Comparison of ENCODE assay signal across 8 cellular contexts in genomic region chr1:85894651-85895050, GRCh38.
DNase-seq lines count a peak whose midpoint lies in the region; ATAC-seq, FAIRE-seq and TF ChIP-seq lines count a peak whose summit lies in the region.

No MANE protein-coding gene starts in this region.

- no TSS peak for BruUV-seq in Panc1 (replicated peaks; lab: Mats Ljungman, UMichigan)

- H3K4me3 ChIP-seq in Panc1 (ENCODE audit: low read depth in 2 of 2, low read length in 2 of 2) (no peak overlapping the region), smooth muscle cell (no peak overlapping the region)

- no peaks in the 10 kb centered on the region for H3K79me2 ChIP-seq in smooth muscle cell (ENCODE audit: low read depth)

- H3K4me2 ChIP-seq in smooth muscle cell: no peak overlapping the region

- H4K20me1 ChIP-seq in smooth muscle cell (ENCODE audit: low read depth): no peaks in the 10 kb centered on the region

- intact Hi-C loops in Panc1 (cut with micrococcal nuclease; ENCODE audit: unreplicated experiment): loop anchor here (2.0 to 10.0 kb wide), 2 partner anchors 124 to 360 kb away; no protein-coding TSS in a partner anchor

- POLR2A ChIA-PET in Panc1 (lab: Charles Lee): interaction anchor here (0.7 kb wide), 1 partner anchor 113 kb away, joined by 3 read pairs; no protein-coding TSS in a partner anchor

- H3K27me3 ChIP-seq in Panc1 (ENCODE audit: control insufficient read depth, insufficient read depth, low read length) (no peaks in the 10 kb centered on the region), smooth muscle cell (ENCODE audit: low read depth) (no peaks in the 10 kb centered on the region)

- FAIRE-seq in GM18507 (lab: Jason Lieb, UNC): peak; percentile 70

- in situ Hi-C loops in Panc1 (cut with HindIII; ENCODE audit: low pct_unique_long_range_greater_than_20kb, low sequenced_read_pairs): no loop called here

- no peaks in the 10 kb centered on the region for H3F3A ChIP-seq in smooth muscle cell (ENCODE audit: low read depth)

- H3K27ac ChIP-seq in Panc1 (ENCODE audit: low read length) (no peak overlapping the region), smooth muscle cell (ENCODE audit: low read depth) (no peak overlapping the region)

- 19% methylated on average over 4 of the region's 4 CpGs for WGBS in smooth muscle cell (ENCODE audit: low lambda C conversion rate)

- CTCF ChIA-PET in Panc1 (lab: Charles Lee): interaction anchor here (0.9 kb wide), 1 partner anchor 124 kb away, joined by 3 read pairs; no protein-coding TSS in a partner anchor

- no peaks in the 10 kb centered on the region for H3K4me1 ChIP-seq in Panc1 (ENCODE audit: control insufficient read depth, insufficient read depth, low read length)
- no peaks in the 10 kb centered on the region for H3K4me1 ChIP-seq in smooth muscle cell (ENCODE audit: low read depth)

- peak; percentile 75; the same call in 1 of the 2 replicates for TF ChIP-seq CTCF in Panc1 (IDR thresholded peaks at IDR 0.05)
- peak; percentile 55 for TF ChIP-seq CTCF in smooth muscle cell (IDR thresholded peaks at IDR 0.05; ENCODE audit: borderline replicate concordance, insufficient read depth, poor library complexity, severe bottlenecking)

- H3K36me3 ChIP-seq in Panc1 (ENCODE audit: control insufficient read depth, insufficient read depth, low read length) (no peaks in the 10 kb centered on the region), smooth muscle cell (ENCODE audit: low read depth) (no peaks in the 10 kb centered on the region)

- ATAC-seq in HG03280 (IDR thresholded peaks at IDR 0.05; ENCODE audit: unreplicated experiment): peak; percentile 68
- ATAC-seq in Panc1: peak; percentile 79; the same call in 1 of the 2 replicates

- DNase-seq in AG20443 (ENCODE audit: low spot score) (peak; percentile 42), GM18507 (ENCODE audit: extremely low spot score, insufficient read length, low read depth) (no peak), Panc1 (ENCODE audit: low read depth, low spot score) (peak; percentile 33), fibroblast of gingiva (ENCODE audit: low read depth) (peak; percentile 38), smooth muscle cell (lab: John Stamatoyannopoulos, UW; ENCODE audit: unreplicated experiment) (no peak), SW480 (ENCODE audit: low spot score) (no peak)
- no peak for DNase-seq in central memory CD4-positive, alpha-beta T cell

- H3K9ac ChIP-seq in smooth muscle cell (ENCODE audit: low read depth): no peak overlapping the region

- no peak overlapping the region for H2AFZ ChIP-seq in smooth muscle cell (ENCODE audit: low read depth)

- H3K9me3 ChIP-seq in Panc1 (ENCODE audit: control insufficient read depth, insufficient read depth, low read depth, low read length): no peaks in the 10 kb centered on the region
- no peaks in the 10 kb centered on the region for H3K9me3 ChIP-seq in smooth muscle cell (replicated peaks; ENCODE audit: low read depth)

Comparison
In these comparisons a context has a peak if more than half of its experiments do, and no peak if none do; other contexts are left out.
1. DNase-seq: peak in AG20443 (single experiment), Panc1 (single experiment) and fibroblast of gingiva (single experiment); none in GM18507 (single experiment), smooth muscle cell (single experiment), central memory CD4-positive, alpha-beta T cell (single experiment) and SW480 (single experiment).